13 cellular contexts compared by ENCODE assay signal in genomic region chr1:46306159-46306530, GRCh38. TPM values are rescaled to one million over a fixed set of nuclear protein-coding genes. Genes with fewer than 3 reads are reported as not detected.
A peak's percentile ranks its signal among the peaks of the same experiment; 100 is the strongest.
DNase-seq lines count a peak whose midpoint lies in the region; ATAC-seq, FAIRE-seq and TF ChIP-seq lines count a peak whose summit lies in the region.
"Had no signal": no experiment of that assay in that cellular context is flagged by ENCODE, and none has a peak within 500 bp of the region (broad histone marks: within the 10 kb centered on the region; RNA-seq: fewer than 3 reads in every experiment).

No MANE protein-coding gene starts in this region.

- peaks cover 12% of the 10 kb centered on the region for H3F3A ChIP-seq in MM.1S (ENCODE audit: insufficient read depth, low read length)

- peaks cover 90% of the 10 kb centered on the region for H3K79me2 ChIP-seq in MM.1S (ENCODE audit: low read length)

- H3K4me3 ChIP-seq in MM.1S (ENCODE audit: low read length) (peak overlapping the region; percentile 13; the same call in 1 of the 2 replicates), suprapubic skin (no peak overlapping the region), transverse colon (no peak overlapping the region)

- no peaks in the 10 kb centered on the region for H3K27me3 ChIP-seq in MM.1S (replicated peaks; ENCODE audit: insufficient read depth, low read length)
- no peaks in the 10 kb centered on the region for H3K27me3 ChIP-seq in suprapubic skin
- H3K27me3 ChIP-seq in transverse colon: no peaks in the 10 kb centered on the region

- H3K4me1 Mint-ChIP-seq in activated naive CD4-positive, alpha-beta T cell treated with anti-CD3 and anti-CD28 coated beads, Interleukin-2, amount 50 U/mL, for 24 hours: peaks cover 34% of the 10 kb centered on the region
- peaks cover 51% of the 10 kb centered on the region for H3K4me1 Mint-ChIP-seq in brain
- H3K4me1 Mint-ChIP-seq in stimulated activated naive CD8-positive, alpha-beta T cell treated with anti-CD3 and anti-CD28 coated beads, Interleukin-15, amount 100 ng/mL, for 72 hours: peaks cover 55% of the 10 kb centered on the region

- H3K36me3 ChIP-seq in MM.1S (replicated peaks; ENCODE audit: insufficient read depth, low read length): peaks cover 6% of the 10 kb centered on the region
- H3K36me3 ChIP-seq in suprapubic skin: peaks cover 21% of the 10 kb centered on the region
- H3K36me3 ChIP-seq in transverse colon: peaks cover 0 to 19% (median 5%) of the 10 kb centered on the region in 4 donors

- no peaks in the 10 kb centered on the region for H3K27me3 Mint-ChIP-seq in activated naive CD4-positive, alpha-beta T cell treated with anti-CD3 and anti-CD28 coated beads, Interleukin-2, amount 50 U/mL, for 24 hours
- peaks cover 11% of the 10 kb centered on the region for H3K27me3 Mint-ChIP-seq in brain
- H3K27me3 Mint-ChIP-seq in stimulated activated naive CD8-positive, alpha-beta T cell treated with anti-CD3 and anti-CD28 coated beads, Interleukin-15, amount 100 ng/mL, for 72 hours: no peaks in the 10 kb centered on the region

- no peak overlapping the region for H3K27ac Mint-ChIP-seq in activated naive CD4-positive, alpha-beta T cell treated with anti-CD3 and anti-CD28 coated beads, Interleukin-2, amount 50 U/mL, for 24 hours
- H3K27ac Mint-ChIP-seq in brain: peak overlapping the region in 3 of 5 experiments; percentile 29 to 60 (median 47)
- peak overlapping the region in 1 of 2 donors; percentile 7 for H3K27ac Mint-ChIP-seq in stimulated activated naive CD8-positive, alpha-beta T cell treated with anti-CD3 and anti-CD28 coated beads, Interleukin-15, amount 100 ng/mL, for 72 hours

- in situ Hi-C loops in transverse colon (cut with MboI; ENCODE audit: low pct_ligation_motif_present in 1 of 4, low pct_unique_long_range_greater_than_20kb in 1 of 4, low sequenced_read_pairs in 3 of 4): no loop called here

- intact Hi-C loops in transverse colon (cut with DNase I; ENCODE audit: low total_unique reads): no loop called here

- H3K9me2 ChIP-seq in MM.1S (replicated peaks; ENCODE audit: insufficient read depth, low read length): no peaks in the 10 kb centered on the region

- H3K27ac ChIP-seq in MM.1S (ENCODE audit: low read length) (no peak overlapping the region), suprapubic skin (no peak overlapping the region), transverse colon (no peak overlapping the region)
- H3K27ac ChIP-seq: skin epidermis had no signal

- 93% methylated on average over 8 of the region's 8 CpGs for WGBS in suprapubic skin
- 85 to 91% methylated on average over 2 to 8 of the region's 8 CpGs for WGBS in transverse colon (ENCODE audit: low coverage in 1 of 2), 2 donors

- TF ChIP-seq EP300 in suprapubic skin (IDR thresholded peaks at IDR 0.05): no peak
- TF ChIP-seq EP300 in transverse colon (IDR thresholded peaks at IDR 0.05; ENCODE audit: low read depth): no peak

- no peak for FAIRE-seq in frontal cortex (lab: Jason Lieb, UNC)
- FAIRE-seq: keratinocyte, urothelium cell line had no signal

- peak overlapping the region; percentile 66 for H3K4me3 Mint-ChIP-seq in activated naive CD4-positive, alpha-beta T cell treated with anti-CD3 and anti-CD28 coated beads, Interleukin-2, amount 50 U/mL, for 24 hours
- H3K4me3 Mint-ChIP-seq in brain: peak overlapping the region; percentile 65 to 87 (median 74)
- H3K4me3 Mint-ChIP-seq in stimulated activated naive CD8-positive, alpha-beta T cell treated with anti-CD3 and anti-CD28 coated beads, Interleukin-15, amount 100 ng/mL, for 72 hours: peak overlapping the region; percentile 29 to 49

- no peaks in the 10 kb centered on the region for H3K4me1 ChIP-seq in MM.1S (ENCODE audit: low read length)
- H3K4me1 ChIP-seq in suprapubic skin: peaks cover 44% of the 10 kb centered on the region
- peaks cover 23 to 47% (median 38%) of the 10 kb centered on the region in 4 donors for H3K4me1 ChIP-seq in transverse colon

- TF ChIP-seq CTCF in MM.1S (IDR thresholded peaks at IDR 0.05; ENCODE audit: low read length) (no peak), brain (conservative IDR thresholded peaks at IDR 0.05) (no peak), suprapubic skin (IDR thresholded peaks at IDR 0.05) (no peak), transverse colon (IDR thresholded peaks at IDR 0.05) (no peak)

- H3K36me3 Mint-ChIP-seq in activated naive CD4-positive, alpha-beta T cell treated with anti-CD3 and anti-CD28 coated beads, Interleukin-2, amount 50 U/mL, for 24 hours: peaks cover 10% of the 10 kb centered on the region
- peaks cover 47% of the 10 kb centered on the region for H3K36me3 Mint-ChIP-seq in brain

- peaks cover 29% of the 10 kb centered on the region for H4K20me1 ChIP-seq in MM.1S (ENCODE audit: insufficient read depth, low read length)

- H3K9me3 Mint-ChIP-seq in activated naive CD4-positive, alpha-beta T cell treated with anti-CD3 and anti-CD28 coated beads, Interleukin-2, amount 50 U/mL, for 24 hours: no peaks in the 10 kb centered on the region
- H3K9me3 Mint-ChIP-seq in brain: peaks cover 0 to 3% (median 0%) of the 10 kb centered on the region in 5 experiments
- no peaks in the 10 kb centered on the region for H3K9me3 Mint-ChIP-seq in stimulated activated naive CD8-positive, alpha-beta T cell treated with anti-CD3 and anti-CD28 coated beads, Interleukin-15, amount 100 ng/mL, for 72 hours

- no peak for DNase-seq in activated naive CD4-positive, alpha-beta T cell (lab: John Stamatoyannopoulos, UW)
- DNase-seq in MM.1S: no peak
- DNase-seq in stimulated activated naive CD8-positive, alpha-beta T cell treated with anti-CD3 and anti-CD28 coated beads, Interleukin-15, amount 100 ng/mL, for 72 hours: no peak
- no peak for DNase-seq in suprapubic skin (ENCODE audit: low spot score in 2 of 2)
- no peak for DNase-seq in transverse colon
- DNase-seq in frontal cortex (ENCODE audit: low spot score in 2 of 2): no peak
- DNase-seq: cortex of kidney, SHP77 had no signal

- H3K9ac ChIP-seq in MM.1S (ENCODE audit: low read length): no peak overlapping the region

- H3K9me3 ChIP-seq in MM.1S (replicated peaks; ENCODE audit: insufficient read depth, low read length) (no peaks in the 10 kb centered on the region), suprapubic skin (no peaks in the 10 kb centered on the region), transverse colon (no peaks in the 10 kb centered on the region)

- no peak overlapping the region for H2AFZ ChIP-seq in MM.1S (ENCODE audit: low read length)

- no peak for ATAC-seq in stimulated activated naive CD8-positive, alpha-beta T cell treated with anti-CD3 and anti-CD28 coated beads, Interleukin-15, amount 100 ng/mL, for 72 hours

- no peak for TF ChIP-seq POLR2A in suprapubic skin (IDR thresholded peaks at IDR 0.05)
- TF ChIP-seq POLR2A in transverse colon (IDR thresholded peaks at IDR 0.05): no peak

- peak overlapping the region; percentile 52; the same call in 1 of the 2 replicates for H3K4me2 ChIP-seq in MM.1S (ENCODE audit: low read depth, low read length)

RNA-seq across cellular contexts. Expression of gene UQCRH, which starts 2.6 kb away (rescaled TPM):
- 387 TPM for polyA plus RNA-seq in brain (ENCODE audit: insufficient read depth, low read depth, low replicate concordance)
- total RNA-seq in suprapubic skin (100 to 1,000 TPM; 182 to 399 (median 283) TPM), transverse colon (100 to 1,000 TPM; 108 to 575 (median 330) TPM), frontal cortex (326 TPM)

RNA-seq across cellular contexts. Expression of gene LRRC41, which starts 2.7 kb away (rescaled TPM):
- 79.6 TPM for polyA plus RNA-seq in brain (ENCODE audit: insufficient read depth, low read depth, low replicate concordance)
- total RNA-seq in suprapubic skin (10 to 100 TPM; 69.8 to 87.6 (median 84.7) TPM), transverse colon (10 to 100 TPM; 43.4 to 64.3 (median 60.5) TPM), frontal cortex (51.0 TPM)

RNA-seq across cellular contexts. Expression of gene NSUN4, which starts 34.5 kb away (rescaled TPM):
- 13.3 TPM for polyA plus RNA-seq in brain (ENCODE audit: insufficient read depth, low read depth, low replicate concordance)
- total RNA-seq in suprapubic skin (10 to 100 TPM; 21.3 to 27.5 (median 24.3) TPM), transverse colon (10 to 100 TPM in 2 of 4 donors, 1 to 10 TPM in 2; 5.6 to 19.7 (median 12.9) TPM), frontal cortex (7.7 TPM)

RNA-seq across cellular contexts. Expression of gene RAD54L, which starts 58.6 kb away (rescaled TPM):
- polyA plus RNA-seq in brain (ENCODE audit: insufficient read depth, low read depth, low replicate concordance): 15.8 TPM
- 1 to 10 TPM; 1.1 to 6.1 (median 2.1) TPM for total RNA-seq in suprapubic skin
- total RNA-seq in transverse colon: 10 to 100 TPM in 1 of 4 donors, 1 to 10 TPM in 3; 1.3 to 69.9 (median 3.6) TPM
- 0.82 TPM for total RNA-seq in frontal cortex
